9 cellular contexts compared by ENCODE assay signal in the genomic region with DNA sequence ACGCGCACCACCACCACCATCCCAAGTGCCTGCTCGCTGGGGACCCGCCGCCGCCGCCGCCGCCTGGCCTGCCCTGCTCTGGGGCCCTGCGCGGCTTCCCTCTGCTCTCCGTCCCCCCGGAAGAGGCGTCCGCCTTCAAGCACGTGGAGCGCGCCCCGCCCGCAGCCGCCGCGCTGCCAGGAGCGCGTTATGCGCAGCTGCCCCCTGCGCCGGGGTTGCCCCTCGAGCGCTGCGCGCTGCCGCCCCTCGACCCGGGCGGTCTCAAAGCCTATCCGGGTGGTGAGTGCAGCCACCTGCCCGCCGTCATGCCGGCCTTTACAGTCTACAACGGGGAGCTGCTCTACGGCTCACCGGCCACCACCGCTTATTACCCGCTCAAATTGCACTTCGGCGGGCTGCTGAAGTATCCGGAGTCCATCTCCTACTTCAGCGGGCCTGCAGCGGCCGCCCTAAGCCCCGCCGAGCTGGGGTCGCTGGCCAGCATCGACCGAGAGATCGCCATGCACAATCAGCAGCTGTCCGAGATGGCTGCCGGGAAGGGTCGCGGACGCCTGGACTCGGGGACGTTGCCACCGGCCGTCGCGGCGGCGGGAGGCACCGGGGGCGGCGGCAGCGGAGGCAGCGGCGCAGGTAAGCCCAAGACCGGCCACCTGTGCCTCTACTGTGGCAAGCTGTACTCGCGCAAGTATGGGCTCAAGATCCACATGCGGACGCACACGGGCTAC. TPM values are rescaled to one million over a fixed set of nuclear protein-coding genes. Genes with fewer than 3 reads are reported as not detected.
DNase-seq lines count a peak whose midpoint lies in the region; ATAC-seq and TF ChIP-seq lines count a peak whose summit lies in the region.
"Had no signal": no experiment of that assay in that cellular context is flagged by ENCODE, and none has a peak within 500 bp of the region (broad histone marks: within the 10 kb centered on the region; RNA-seq: fewer than 3 reads in every experiment).

No MANE protein-coding gene starts in this region.

- in situ Hi-C loops in HAP-1 (cut with MboI; ENCODE audit: low sequenced_read_pairs): no loop called here

- H3K36me3 ChIP-seq in ectodermal cell (ENCODE audit: control insufficient read depth, insufficient read depth, low read length) (no peaks in the 10 kb centered on the region), HAP-1 (replicated peaks) (no peaks in the 10 kb centered on the region)

- H3K9me3 ChIP-seq in ectodermal cell (ENCODE audit: control insufficient read depth, low read length) (peaks cover 2% of the 10 kb centered on the region), HAP-1 (no peaks in the 10 kb centered on the region)

- H3K4me3 ChIP-seq in ectodermal cell (ENCODE audit: insufficient read depth, low read depth, low read length) (peak overlapping the region; percentile 34), HAP-1 (no peak overlapping the region)

- H3K4me1 Mint-ChIP-seq in naive thymus-derived CD8-positive, alpha-beta T cell: peaks cover 10 to 23% (median 17%) of the 10 kb centered on the region in 4 donors

- H3K4me3 Mint-ChIP-seq in naive thymus-derived CD8-positive, alpha-beta T cell: peak overlapping the region; percentile 57 to 89 (median 78)

- H3K36me3 Mint-ChIP-seq in naive thymus-derived CD8-positive, alpha-beta T cell: peaks cover 0 to 9% (median 7%) of the 10 kb centered on the region in 3 donors

- H3K4me1 ChIP-seq in ectodermal cell (ENCODE audit: control insufficient read depth, insufficient read depth, low read length): peaks cover 16% of the 10 kb centered on the region
- H3K4me1 ChIP-seq in HAP-1: peaks cover 5% of the 10 kb centered on the region; the same call in 1 of the 2 replicates

- POLR2A ChIA-PET in naive thymus-derived CD8-positive, alpha-beta T cell (lab: Charles Lee): no interaction called here

- H3K27me3 ChIP-seq in ectodermal cell (ENCODE audit: control insufficient read depth, insufficient read depth, low read length, poor library complexity, severe bottlenecking): peaks cover 100% of the 10 kb centered on the region
- H3K27me3 ChIP-seq in HAP-1 (ENCODE audit: low read depth): peaks cover 24% of the 10 kb centered on the region

- no peak overlapping the region for H3K27ac ChIP-seq in C4-2B
- no peak overlapping the region for H3K27ac ChIP-seq in ectodermal cell (ENCODE audit: insufficient read depth, low read depth, low read length, poor library complexity, severe bottlenecking)

- peaks cover 0 to 18% (median 11%) of the 10 kb centered on the region in 9 donors for H3K9me3 Mint-ChIP-seq in naive thymus-derived CD8-positive, alpha-beta T cell

- H3K27ac Mint-ChIP-seq in naive thymus-derived CD8-positive, alpha-beta T cell: peak overlapping the region in 1 of 10 donors; percentile 53

- peaks cover 64 to 90% (median 73%) of the 10 kb centered on the region in 5 donors for H3K27me3 Mint-ChIP-seq in naive thymus-derived CD8-positive, alpha-beta T cell

- DNase-seq in NCI-H774 (lab: John Stamatoyannopoulos, UW) (peak; percentile 56), HAP-1 (ENCODE audit: low spot score in 2 of 2) (no peak), AG08396 (ENCODE audit: low spot score) (no peak)
- DNase-seq in naive thymus-derived CD8-positive, alpha-beta T cell: peak in 3 of 10 donors; percentile 25 to 36 (median 33)

- TF ChIP-seq CTCF in C4-2B (conservative IDR thresholded peaks at IDR 0.05): peak; percentile 23

- ATAC-seq in GM18861 (IDR thresholded peaks at IDR 0.05; ENCODE audit: unreplicated experiment) (peak; percentile 43), HG03045 (IDR thresholded peaks at IDR 0.05; ENCODE audit: unreplicated experiment) (peak; percentile 62)
- ATAC-seq in naive thymus-derived CD8-positive, alpha-beta T cell: peak; percentile 58 to 74

- WGBS in ectodermal cell, 2 experiments: 0 to 1% methylated on average over 82 of the region's 82 CpGs

RNA-seq across cellular contexts. Expression of gene PRDM13, which starts 7.2 kb away (rescaled TPM):
- polyA plus RNA-seq in ectodermal cell (2013, experiment 1 of 4): not detected
- polyA plus RNA-seq in ectodermal cell (2013, experiment 2 of 4): not detected
- 0.59 TPM for polyA plus RNA-seq in ectodermal cell (2013, experiment 3 of 4)
- polyA plus RNA-seq in ectodermal cell (2013, experiment 4 of 4): 0.41 TPM
- not detected for total RNA-seq in naive thymus-derived CD8-positive, alpha-beta T cell
- not detected for polyA plus RNA-seq in naive thymus-derived CD8-positive, alpha-beta T cell
- total RNA-seq: lung microvascular endothelial cell had no signal

RNA-seq across cellular contexts. Expression of gene CCNC, which starts 45.4 kb away (rescaled TPM):
- polyA plus RNA-seq in ectodermal cell (2013, experiment 1 of 4): 75.7 TPM
- 80.6 TPM for polyA plus RNA-seq in ectodermal cell (2013, experiment 2 of 4)
- 64.1 TPM for polyA plus RNA-seq in ectodermal cell (2013, experiment 3 of 4)
- polyA plus RNA-seq in ectodermal cell (2013, experiment 4 of 4): 70.0 TPM
- 10 to 100 TPM; 50.3 to 55.6 TPM for total RNA-seq in naive thymus-derived CD8-positive, alpha-beta T cell
- 10 to 100 TPM; 37.8 to 44.3 (median 39.3) TPM for polyA plus RNA-seq in naive thymus-derived CD8-positive, alpha-beta T cell
